9 cellular contexts compared by ENCODE assay signal in genomic region chr22:41479671-41480396, GRCh38. TPM values are rescaled to one million over a fixed set of nuclear protein-coding genes. Genes with fewer than 3 reads are reported as not detected.
DNase-seq lines count a peak whose midpoint lies in the region; ATAC-seq and TF ChIP-seq lines count a peak whose summit lies in the region.
"Had no signal": no experiment of that assay in that cellular context is flagged by ENCODE, and none has a peak within 500 bp of the region (broad histone marks: within the 10 kb centered on the region; RNA-seq: fewer than 3 reads in every experiment).

No MANE protein-coding gene starts in this region.

- H3K4me3 ChIP-seq in dorsolateral prefrontal cortex (peak overlapping the region in 40 of 59 donors; percentile 0 to 38 (median 18)), muscle layer of colon (ENCODE audit: low read depth in 1 of 2, low read length in 2 of 2) (peak overlapping the region in 1 of 2 donors; percentile 9), vagina (no peak overlapping the region)
- H3K4me3 ChIP-seq: SJCRH30 had no signal

- TF ChIP-seq POLR2A in vagina (IDR thresholded peaks at IDR 0.05) = no peak

- H3K27me3 ChIP-seq in dorsolateral prefrontal cortex (no peaks in the 10 kb centered on the region), muscle layer of colon (ENCODE audit: control insufficient read depth in 1 of 2, insufficient read depth in 2 of 2, low read length in 2 of 2) (no peaks in the 10 kb centered on the region), vagina (no peaks in the 10 kb centered on the region)
- H3K27me3 ChIP-seq: SJCRH30 had no signal

- H3K27ac ChIP-seq in dorsolateral prefrontal cortex = peak overlapping the region; percentile 57 to 98 (median 91)
- peak overlapping the region; percentile 60 for H3K27ac ChIP-seq in muscle layer of colon (ENCODE audit: low read depth, low read length)
- peak overlapping the region; percentile 70 for H3K27ac ChIP-seq in vagina
- H3K27ac ChIP-seq: SJCRH30 had no signal

- DNase-seq in Right ventricle myocardium superior = no peak
- DNase-seq in Right ventricle myocardium inferior (ENCODE audit: missing footprints) = no peak
- peak in 9 of 10 donors; percentile 43 to 70 (median 61) for DNase-seq in dorsolateral prefrontal cortex
- DNase-seq in vagina (ENCODE audit: extremely low spot score in 2 of 2) = no peak
- DNase-seq in SHP77 treated with DMSO at 0.1 percent for 48 hours (lab: John Stamatoyannopoulos, UW) = no peak
- DNase-seq in activated T-cell treated with anti-CD3 and anti-CD28 coated beads for 4 hours = no peak
- DNase-seq: SJCRH30 had no signal

- intact Hi-C loops in Right ventricle myocardium superior (cut with DNase I) = no loop called here
- intact Hi-C loops in Right ventricle myocardium inferior (cut with DNase I) = no loop called here
- intact Hi-C loops in dorsolateral prefrontal cortex (cut with DNase I) = loop anchor here in 1 of 2 donors (5.0 kb wide), 1 partner anchor 32 kb away; no protein-coding TSS in a partner anchor
- intact Hi-C loops in vagina (cut with DNase I) = no loop called here

- H3K36me3 ChIP-seq in muscle layer of colon (ENCODE audit: insufficient read depth, low read length) (peaks cover 9% of the 10 kb centered on the region), vagina (peaks cover 0 to 5% of the 10 kb centered on the region in 2 donors)
- H3K36me3 ChIP-seq: SJCRH30 had no signal

- ATAC-seq in Right ventricle myocardium superior (ENCODE audit: poor library complexity) = peak; percentile 25
- ATAC-seq in Right ventricle myocardium inferior = no peak
- no peak for ATAC-seq in HG03039 (IDR thresholded peaks at IDR 0.05; ENCODE audit: unreplicated experiment)

- H3K4me1 ChIP-seq in muscle layer of colon (ENCODE audit: insufficient read depth, low read length) (peaks cover 47% of the 10 kb centered on the region), vagina (peaks cover 54% of the 10 kb centered on the region)
- H3K4me1 ChIP-seq: SJCRH30 had no signal

- peak in 1 of 56 donors; percentile 7 for TF ChIP-seq CTCF in dorsolateral prefrontal cortex (IDR thresholded peaks at IDR 0.05 in 54 of 56, conservative IDR thresholded peaks at IDR 0.05 in 2 of 56; ENCODE audit: low read depth in 1 of 56, partially characterized antibody in 56 of 56)
- TF ChIP-seq CTCF in vagina (IDR thresholded peaks at IDR 0.05) = no peak

- no peaks in the 10 kb centered on the region for H3K9me3 ChIP-seq in muscle layer of colon (ENCODE audit: low read length)
- H3K9me3 ChIP-seq in vagina = no peaks in the 10 kb centered on the region
- H3K9me3 ChIP-seq: SJCRH30 had no signal

- H3K9ac ChIP-seq in muscle layer of colon (ENCODE audit: low read length) = no peak overlapping the region

RNA-seq across cellular contexts. Expression of gene ACO2, which starts 10.9 kb away (rescaled TPM):
- 835 TPM for total RNA-seq in Right ventricle myocardium superior
- 810 TPM for total RNA-seq in Right ventricle myocardium inferior
- 100 to 1,000 TPM; 173 to 339 (median 261) TPM for total RNA-seq in dorsolateral prefrontal cortex
- 78.6 TPM for total RNA-seq in vagina

RNA-seq across cellular contexts. Expression of gene PHF5A, which starts 11.3 kb away (rescaled TPM):
- total RNA-seq in Right ventricle myocardium superior (26.4 TPM), Right ventricle myocardium inferior (25.5 TPM), dorsolateral prefrontal cortex (10 to 100 TPM; 10.3 to 36.8 (median 22.3) TPM), vagina (35.4 TPM)

RNA-seq across cellular contexts. Expression of gene TOB2, which starts 33.2 kb away (rescaled TPM):
- total RNA-seq in Right ventricle myocardium superior (62.6 TPM), Right ventricle myocardium inferior (68.0 TPM), dorsolateral prefrontal cortex (100 to 1,000 TPM in 4 of 120 experiments, 10 to 100 TPM in 116; 33.6 to 113 (median 52.3) TPM), vagina (34.9 TPM)

Comparison
In these comparisons a context has a peak if more than half of its experiments do, and no peak if none do; other contexts are left out.
1. DNase-seq: peak in dorsolateral prefrontal cortex (9 of 10); none in Right ventricle myocardium superior (single experiment), Right ventricle myocardium inferior (single experiment), vagina (0 of 2), SHP77 treated with DMSO at 0.1 percent for 48 hours (single experiment) and activated T-cell treated with anti-CD3 and anti-CD28 coated beads for 4 hours (single experiment).
2. H3K4me3 ChIP-seq: peak in dorsolateral prefrontal cortex (40 of 59); none in vagina (0 of 2).
3. Peak in every context shown above with its lines, with median percentiles within 50 percentile points of each other: H3K27ac ChIP-seq.